ENCODE assay signal across 29 cellular contexts in the genomic region with DNA sequence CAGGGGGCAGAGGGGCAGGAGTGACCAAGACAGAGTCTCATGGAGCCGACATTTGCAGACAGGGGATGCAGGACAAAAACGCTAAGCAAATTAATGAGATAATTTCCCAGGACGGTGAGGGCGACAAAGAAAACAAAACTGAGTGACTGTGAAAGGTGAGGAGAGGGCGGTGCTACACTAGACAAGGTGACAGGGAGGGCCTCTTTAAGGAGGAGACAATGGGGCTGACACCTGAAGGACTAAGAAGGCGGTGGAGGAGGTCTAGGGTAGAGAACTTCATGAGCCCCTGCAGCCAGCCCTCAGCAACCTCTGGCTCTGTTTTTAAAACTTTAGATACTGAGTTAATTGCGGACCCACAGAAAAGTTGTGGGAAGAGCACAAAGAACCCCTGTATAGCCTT.
"Had no signal": no experiment of that assay in that cellular context is flagged by ENCODE, and none has a peak within 500 bp of the region (broad histone marks: within the 10 kb centered on the region; RNA-seq: fewer than 3 reads in every experiment).

No MANE protein-coding gene starts in this region.

- H3K9ac ChIP-seq: KMS-11 had no signal

- H3K9me3 ChIP-seq: SJCRH30 had no signal

- H3K9me3 Mint-ChIP-seq: activated B cell treated with CpG ODN at 0.5 μM for 24 hours; activated CD4-positive, alpha-beta memory T cell treated with anti-CD3 and anti-CD28 coated beads for 36 hours; activated naive CD8-positive, alpha-beta T cell treated with anti-CD3 and anti-CD28 coated beads for 36 hours; activated T-cell treated with anti-CD3 and anti-CD28 coated beads, Interleukin-2, amount 50 U/mL, for 4 hours; central memory CD8-positive, alpha-beta T cell; T-helper 1 cell treated with Interleukin-12 subunit alpha and Interleukin-12 subunit beta and Interleukin-4 antibody, amounts not matched to agents 30 μg/mL and 1 μg/mL, for 36 hours; T-helper 2 cell treated with Interferon-gamma antibody and Interleukin-4, amounts not matched to agents 5 μg/mL and 100 μg/mL, for 36 hours had no signal

- H3K27me3 Mint-ChIP-seq: activated B cell treated with CpG ODN at 0.5 μM for 24 hours; activated CD4-positive, alpha-beta memory T cell treated with anti-CD3 and anti-CD28 coated beads for 36 hours; activated naive CD8-positive, alpha-beta T cell treated with anti-CD3 and anti-CD28 coated beads for 36 hours; central memory CD8-positive, alpha-beta T cell had no signal

- H3K27ac Mint-ChIP-seq: activated B cell treated with CpG ODN at 0.5 μM for 24 hours; activated CD4-positive, alpha-beta memory T cell treated with anti-CD3 and anti-CD28 coated beads for 36 hours; activated naive CD8-positive, alpha-beta T cell treated with anti-CD3 and anti-CD28 coated beads for 36 hours; T-helper 1 cell treated with Interleukin-12 subunit alpha and Interleukin-12 subunit beta and Interleukin-4 antibody, amounts not matched to agents 30 μg/mL and 1 μg/mL, for 36 hours; T-helper 2 cell treated with Interferon-gamma antibody and Interleukin-4, amounts not matched to agents 5 μg/mL and 100 μg/mL, for 36 hours had no signal

- ATAC-seq: activated T-cell treated with anti-CD3 and anti-CD28 coated beads, Interleukin-2, amount 50 U/mL, for 4 hours; Panc1 had no signal

- H3K4me3 ChIP-seq: SJCRH30, SK-N-MC had no signal

- H3K36me3 ChIP-seq: brain microvascular endothelial cell, SJCRH30 had no signal

- H3K4me3 Mint-ChIP-seq: activated B cell treated with CpG ODN at 0.5 μM for 24 hours; activated CD4-positive, alpha-beta memory T cell treated with anti-CD3 and anti-CD28 coated beads for 36 hours; activated naive CD8-positive, alpha-beta T cell treated with anti-CD3 and anti-CD28 coated beads for 36 hours; activated T-cell treated with anti-CD3 and anti-CD28 coated beads, Interleukin-2, amount 50 U/mL, for 4 hours; central memory CD8-positive, alpha-beta T cell; T-helper 1 cell treated with Interleukin-12 subunit alpha and Interleukin-12 subunit beta and Interleukin-4 antibody, amounts not matched to agents 30 μg/mL and 1 μg/mL, for 36 hours; T-helper 2 cell treated with Interferon-gamma antibody and Interleukin-4, amounts not matched to agents 5 μg/mL and 100 μg/mL, for 36 hours had no signal

- H3K4me1 Mint-ChIP-seq: activated naive CD8-positive, alpha-beta T cell treated with anti-CD3 and anti-CD28 coated beads for 36 hours; central memory CD8-positive, alpha-beta T cell had no signal

- DNase-seq: activated B cell treated with CpG ODN at 0.5 μM for 24 hours; activated CD4-positive, alpha-beta memory T cell treated with anti-CD3 and anti-CD28 coated beads for 36 hours; activated CD4-positive, alpha-beta T cell treated with anti-CD3 and anti-CD28 coated beads for 4 hours; activated CD4-positive, alpha-beta T cell treated with anti-CD3 and anti-CD28 coated beads, Interleukin-2, amount 50 U/mL, for 1 hour; activated CD4-positive, CD25-positive, alpha-beta regulatory T cell treated with anti-CD3 and anti-CD28 coated beads, Interleukin-2, amount 50 U/mL, for 72 hours; activated CD8-positive, alpha-beta memory T cell treated with anti-CD3 and anti-CD28 coated beads, Interleukin-2, amount 50 U/mL, for 4 hours; activated effector memory CD4-positive, alpha-beta T cell treated with anti-CD3 and anti-CD28 coated beads, Interleukin-2, amount 50 U/mL, for 16 hours; activated naive CD4-positive, alpha-beta T cell; activated naive CD8-positive, alpha-beta T cell treated with anti-CD3 and anti-CD28 coated beads for 36 hours; activated T-cell treated with anti-CD3 and anti-CD28 coated beads for 4 hours; activated T-cell treated with anti-CD3 and anti-CD28 coated beads, Interleukin-2, amount 50 U/mL, for 4 hours; amniotic stem cell; brain microvascular endothelial cell; MM.1S; MV-4-11; NCI-H1092; NCI-H1436 treated with DMSO at 0.1 percent for 48 hours; NCI-H1694 treated with DMSO at 0.1 percent for 48 hours; NCI-H2029; NCI-H345; NCI-H524 treated with DMSO at 0.1 percent for 48 hours; SHP77; SJCRH30 had no signal

- H3K27ac ChIP-seq: brain microvascular endothelial cell, KMS-11, SJCRH30, SK-N-MC had no signal

- H3K36me3 Mint-ChIP-seq: activated CD4-positive, alpha-beta memory T cell treated with anti-CD3 and anti-CD28 coated beads for 36 hours; activated naive CD8-positive, alpha-beta T cell treated with anti-CD3 and anti-CD28 coated beads for 36 hours had no signal

- H3K27me3 ChIP-seq: brain microvascular endothelial cell had no signal
